In the genomic region with DNA sequence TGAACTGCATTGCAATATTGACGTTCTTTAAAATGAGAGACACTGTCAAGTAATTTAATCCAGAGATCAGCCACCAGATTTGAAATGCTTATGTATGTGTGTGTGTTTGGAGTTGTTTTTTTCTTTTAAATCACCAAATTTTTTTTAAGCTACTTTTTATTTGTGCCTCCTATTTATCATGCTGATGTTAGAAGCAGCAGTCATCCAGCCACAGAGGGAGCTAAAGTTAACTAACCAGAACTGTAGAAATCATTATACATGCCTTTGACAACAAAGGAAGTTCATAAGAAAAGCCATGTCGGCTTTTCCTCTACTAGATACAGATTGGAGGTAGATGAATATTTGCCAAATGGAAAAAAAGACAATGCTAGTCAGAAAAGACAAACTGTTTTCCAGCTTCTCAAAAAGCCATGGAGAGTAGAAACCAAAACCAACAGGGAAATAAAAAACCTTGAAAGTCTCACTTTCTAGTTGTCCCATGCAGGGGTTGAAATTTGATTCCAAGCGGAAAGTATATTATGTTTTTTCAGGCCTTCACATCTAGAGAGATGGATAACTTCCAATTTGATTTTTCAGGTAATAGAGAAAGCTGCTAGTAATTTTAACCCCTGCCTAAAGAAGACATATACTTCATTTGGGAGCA, we compare ENCODE assay signal across 14 cellular contexts.
DNase-seq lines count a peak whose midpoint lies in the region; ATAC-seq and TF ChIP-seq lines count a peak whose summit lies in the region.
"Had no signal": no experiment of that assay in that cellular context is flagged by ENCODE, and none has a peak within 500 bp of the region (broad histone marks: within the 10 kb centered on the region; RNA-seq: fewer than 3 reads in every experiment).

No MANE protein-coding gene starts in this region.

- no peak overlapping the region for H2AFZ ChIP-seq in OCI-LY1 (ENCODE audit: low read length)

- H4K20me1 ChIP-seq in OCI-LY1 (ENCODE audit: insufficient read depth, low read length): peaks cover 9% of the 10 kb centered on the region; the same call in 1 of the 2 replicates

- H3K9me3 ChIP-seq in OCI-LY1 (ENCODE audit: low read length): no peaks in the 10 kb centered on the region
- H3K9me3 ChIP-seq: body of pancreas, esophagus squamous epithelium, Peyer's patch had no signal

- no peak overlapping the region for H3K9ac ChIP-seq in OCI-LY1 (ENCODE audit: low read length)

- no peak overlapping the region for H3K27ac ChIP-seq in C4-2B
- H3K27ac ChIP-seq in OCI-LY1 (ENCODE audit: low read depth, low read length, poor library complexity, severe bottlenecking): no peak overlapping the region
- H3K27ac ChIP-seq: esophagus squamous epithelium, HL-60, Peyer's patch had no signal

- H3K4me3 ChIP-seq in OCI-LY1 (ENCODE audit: low read depth, low read length, poor library complexity, severe bottlenecking): no peak overlapping the region
- H3K4me3 ChIP-seq: body of pancreas, esophagus squamous epithelium, Peyer's patch had no signal

- intact Hi-C loops in head of caudate nucleus (cut with DNase I): no loop called here

- TF ChIP-seq CTCF in C4-2B (conservative IDR thresholded peaks at IDR 0.05) (peak; percentile 51), GM10266 (IDR thresholded peaks at IDR 0.05; ENCODE audit: control insufficient read depth, insufficient read depth, low read depth, missing control alignments) (peak; percentile 5), OCI-LY1 (IDR thresholded peaks at IDR 0.05; ENCODE audit: low read length) (peak; percentile 18; the same call in 1 of the 2 replicates)

- ATAC-seq in GM21825 (IDR thresholded peaks at IDR 0.05; ENCODE audit: unreplicated experiment): no peak
- ATAC-seq: body of pancreas had no signal

- peaks cover 21% of the 10 kb centered on the region for H3K4me1 ChIP-seq in OCI-LY1 (ENCODE audit: insufficient read depth, low read length, severe bottlenecking)

- no peak overlapping the region for H3K4me2 ChIP-seq in OCI-LY1 (ENCODE audit: low read length)

- H3K27me3 ChIP-seq in OCI-LY1 (ENCODE audit: insufficient read depth, low read length): no peaks in the 10 kb centered on the region
- H3K27me3 ChIP-seq: body of pancreas, esophagus squamous epithelium, Peyer's patch had no signal

- no peaks in the 10 kb centered on the region; the same call in 1 of the 2 replicates for H3F3A ChIP-seq in OCI-LY1 (ENCODE audit: insufficient read depth, low read length)

- H3K9me2 ChIP-seq in OCI-LY1 (ENCODE audit: low read depth, low read length): no peaks in the 10 kb centered on the region

- H3K36me3 ChIP-seq in OCI-LY1 (ENCODE audit: insufficient read depth, low read length): peaks cover 6% of the 10 kb centered on the region; the same call in 1 of the 2 replicates
- H3K36me3 ChIP-seq: esophagus squamous epithelium, Peyer's patch had no signal

- H3K79me2 ChIP-seq in OCI-LY1 (ENCODE audit: insufficient read depth, low read length): no peaks in the 10 kb centered on the region

- DNase-seq in GM10266 (ENCODE audit: extremely low spot score) (no peak), glomerular visceral epithelial cell (ENCODE audit: extremely low spot score) (peak; percentile 25), head of caudate nucleus (no peak), AG20443 (ENCODE audit: low spot score) (no peak)
- DNase-seq in activated effector memory CD4-positive, alpha-beta T cell treated with anti-CD3 and anti-CD28 coated beads, Interleukin-2, amount 50 U/mL, for 16 hours: no peak
- DNase-seq: body of pancreas, esophagus squamous epithelium, NCI-H187 treated with DMSO at 0.1 percent for 48 hours, nephron progenitor cell, Peyer's patch had no signal
